8 cellular contexts compared by ENCODE assay signal in genomic region chr2:207746131-207746530, GRCh38. TPM values are rescaled to one million over a fixed set of nuclear protein-coding genes. Genes with fewer than 3 reads are reported as not detected.
DNase-seq lines count a peak whose midpoint lies in the region; ATAC-seq and TF ChIP-seq lines count a peak whose summit lies in the region.

No MANE protein-coding gene starts in this region.

- H4K20me1 ChIP-seq in OCI-LY1 (ENCODE audit: insufficient read depth, low read length): no peaks in the 10 kb centered on the region

- H3K9me3 ChIP-seq in OCI-LY1 (ENCODE audit: low read length): no peaks in the 10 kb centered on the region
- no peaks in the 10 kb centered on the region for H3K9me3 ChIP-seq in gastrocnemius medialis

- H3K36me3 ChIP-seq in OCI-LY1 (ENCODE audit: insufficient read depth, low read length): peaks cover 4% of the 10 kb centered on the region; the same call in 1 of the 2 replicates
- peaks cover 0 to under 1% of the 10 kb centered on the region in 2 donors for H3K36me3 ChIP-seq in gastrocnemius medialis

- TF ChIP-seq CTCF in OCI-LY1 (IDR thresholded peaks at IDR 0.05; ENCODE audit: low read length) (peak; percentile 97), gastrocnemius medialis (IDR thresholded peaks at IDR 0.05 in 4 of 5, conservative IDR thresholded peaks at IDR 0.05 in 1 of 5) (peak; percentile 65 to 85 (median 80))

- H3K4me2 ChIP-seq in OCI-LY1 (ENCODE audit: low read length): no peak overlapping the region

- no peaks in the 10 kb centered on the region for H3K9me2 ChIP-seq in OCI-LY1 (ENCODE audit: low read depth, low read length)

- no peaks in the 10 kb centered on the region for H3K4me1 ChIP-seq in OCI-LY1 (ENCODE audit: insufficient read depth, low read length, severe bottlenecking)
- H3K4me1 ChIP-seq in gastrocnemius medialis: no peaks in the 10 kb centered on the region

- peak; percentile 35 to 43 for ATAC-seq in activated CD4-positive, CD25-positive, alpha-beta regulatory T cell treated with anti-CD3 and anti-CD28 coated beads, Interleukin-2, amount 50 U/mL, for 24 hours
- ATAC-seq in GM21528 (IDR thresholded peaks at IDR 0.05; ENCODE audit: low FRiP score, unreplicated experiment) (peak; percentile 79), gastrocnemius medialis (peak in 1 of 2 donors; percentile 75)

- intact Hi-C loops in gastrocnemius medialis (cut with DNase I; ENCODE audit: low total_unique reads): loop anchor here (1.0 to 5.0 kb wide), 3 partner anchors 226 to 326 kb away; no protein-coding TSS in a partner anchor

- no peaks in the 10 kb centered on the region for H3F3A ChIP-seq in OCI-LY1 (ENCODE audit: insufficient read depth, low read length)

- H3K27me3 ChIP-seq in OCI-LY1 (ENCODE audit: insufficient read depth, low read length): no peaks in the 10 kb centered on the region
- no peaks in the 10 kb centered on the region for H3K27me3 ChIP-seq in gastrocnemius medialis

- no peak for DNase-seq in activated CD4-positive, CD25-positive, alpha-beta regulatory T cell treated with anti-CD3 and anti-CD28 coated beads, Interleukin-2, amount 50 U/mL, for 72 hours
- DNase-seq in HUDEP-2 (lab: John Stamatoyannopoulos, UW; ENCODE audit: unreplicated experiment in 76 of 76): peak in 54 of 76 experiments; percentile 2 to 68 (median 33)
- peak in 38 of 56 donors; percentile 3 to 77 (median 30) for DNase-seq in amygdala (lab: John Stamatoyannopoulos, UW)
- peak; percentile 57 for DNase-seq in hepatic stellate cell (ENCODE audit: low spot score)
- peak; percentile 15 to 25 for DNase-seq in gastrocnemius medialis

- H3K27ac ChIP-seq in OCI-LY1 (ENCODE audit: low read depth, low read length, poor library complexity, severe bottlenecking): no peak overlapping the region
- H3K27ac ChIP-seq in gastrocnemius medialis: no peak overlapping the region

- in situ Hi-C loops in gastrocnemius medialis (cut with MboI; ENCODE audit: low sequenced_read_pairs in 4 of 4): loop anchor here (10.0 kb wide), 2 partner anchors 289 to 319 kb away; no protein-coding TSS in a partner anchor

- TF ChIP-seq POLR2A in gastrocnemius medialis (IDR thresholded peaks at IDR 0.05): no peak

- H2AFZ ChIP-seq in OCI-LY1 (ENCODE audit: low read length): no peak overlapping the region

- no peak overlapping the region for H3K9ac ChIP-seq in OCI-LY1 (ENCODE audit: low read length)

- no peak overlapping the region for H3K4me3 ChIP-seq in OCI-LY1 (ENCODE audit: low read depth, low read length, poor library complexity, severe bottlenecking)
- no peak overlapping the region for H3K4me3 ChIP-seq in gastrocnemius medialis

- no peaks in the 10 kb centered on the region for H3K79me2 ChIP-seq in OCI-LY1 (ENCODE audit: insufficient read depth, low read length)

RNA-seq across cellular contexts. Expression of gene FZD5, which starts 23.6 kb away (rescaled TPM):
- 1 to 10 TPM; 3.0 to 4.8 (median 3.4) TPM for total RNA-seq in gastrocnemius medialis

RNA-seq across cellular contexts. Expression of gene CCNYL1, which starts 34.7 kb away (rescaled TPM):
- total RNA-seq in gastrocnemius medialis: 10 to 100 TPM in 1 of 4 donors, 1 to 10 TPM in 3; 3.3 to 10.1 (median 7.1) TPM
